ENCODE assay signal across 2 cellular contexts in the genomic region with DNA sequence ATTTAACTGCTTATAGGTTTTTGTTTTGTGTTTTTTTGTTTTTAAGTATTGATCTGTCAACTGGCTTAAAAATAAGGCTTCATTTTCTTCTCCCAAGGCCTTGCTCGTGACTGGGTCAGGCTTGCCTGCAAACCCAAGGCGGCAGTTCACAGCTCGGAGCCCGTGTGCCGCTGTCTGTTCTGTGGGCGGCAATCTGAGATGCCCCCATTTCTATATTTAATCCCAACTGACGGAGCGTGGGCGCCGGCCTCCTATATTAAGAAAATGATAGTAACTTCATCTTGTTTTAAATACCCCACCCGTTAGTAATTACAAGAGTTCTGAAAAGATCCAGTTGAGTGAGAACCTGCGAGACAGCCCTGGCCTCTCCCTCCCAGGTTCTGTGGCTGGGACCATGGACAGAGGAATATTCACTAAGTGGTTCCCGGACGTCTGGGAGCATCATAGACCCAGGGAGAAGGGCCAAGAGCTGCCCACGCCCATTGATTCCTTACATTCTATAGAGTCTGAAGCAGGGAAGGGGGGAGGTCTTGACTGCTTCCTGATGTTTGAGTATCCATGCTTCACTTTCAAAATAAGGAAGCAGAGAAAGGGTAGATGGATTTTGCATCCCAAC.
A peak's percentile ranks its signal among the peaks of the same experiment; 100 is the strongest.
TF ChIP-seq lines count a peak whose summit lies in the region.

No MANE protein-coding gene starts in this region.

TF ChIP-seq in Ishikawa, 13 proteins besides CTCF, POLR2A, EP300 and RAD21 (continued from another document):
- TF ChIP-seq, protein P1, sequence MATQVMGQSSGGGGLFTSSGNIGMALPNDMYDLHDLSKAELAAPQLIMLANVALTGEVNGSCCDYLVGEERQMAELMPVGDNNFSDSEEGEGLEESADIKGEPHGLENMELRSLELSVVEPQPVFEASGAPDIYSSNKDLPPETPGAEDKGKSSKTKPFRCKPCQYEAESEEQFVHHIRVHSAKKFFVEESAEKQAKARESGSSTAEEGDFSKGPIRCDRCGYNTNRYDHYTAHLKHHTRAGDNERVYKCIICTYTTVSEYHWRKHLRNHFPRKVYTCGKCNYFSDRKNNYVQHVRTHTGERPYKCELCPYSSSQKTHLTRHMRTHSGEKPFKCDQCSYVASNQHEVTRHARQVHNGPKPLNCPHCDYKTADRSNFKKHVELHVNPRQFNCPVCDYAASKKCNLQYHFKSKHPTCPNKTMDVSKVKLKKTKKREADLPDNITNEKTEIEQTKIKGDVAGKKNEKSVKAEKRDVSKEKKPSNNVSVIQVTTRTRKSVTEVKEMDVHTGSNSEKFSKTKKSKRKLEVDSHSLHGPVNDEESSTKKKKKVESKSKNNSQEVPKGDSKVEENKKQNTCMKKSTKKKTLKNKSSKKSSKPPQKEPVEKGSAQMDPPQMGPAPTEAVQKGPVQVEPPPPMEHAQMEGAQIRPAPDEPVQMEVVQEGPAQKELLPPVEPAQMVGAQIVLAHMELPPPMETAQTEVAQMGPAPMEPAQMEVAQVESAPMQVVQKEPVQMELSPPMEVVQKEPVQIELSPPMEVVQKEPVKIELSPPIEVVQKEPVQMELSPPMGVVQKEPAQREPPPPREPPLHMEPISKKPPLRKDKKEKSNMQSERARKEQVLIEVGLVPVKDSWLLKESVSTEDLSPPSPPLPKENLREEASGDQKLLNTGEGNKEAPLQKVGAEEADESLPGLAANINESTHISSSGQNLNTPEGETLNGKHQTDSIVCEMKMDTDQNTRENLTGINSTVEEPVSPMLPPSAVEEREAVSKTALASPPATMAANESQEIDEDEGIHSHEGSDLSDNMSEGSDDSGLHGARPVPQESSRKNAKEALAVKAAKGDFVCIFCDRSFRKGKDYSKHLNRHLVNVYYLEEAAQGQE (IDR thresholded peaks at IDR 0.05; ENCODE audit: low read depth), result peak; percentile 61
TF ChIP-seq in Ishikawa: peak in this region for 1.

TF ChIP-seq in neural cell, 6 proteins besides CTCF, POLR2A, EP300 and RAD21:
- TF ChIP-seq, protein P1 (IDR thresholded peaks at IDR 0.05; ENCODE audit: borderline replicate concordance), result no peak
- TF ChIP-seq SMC3 (conservative IDR thresholded peaks at IDR 0.05; ENCODE audit: poor library complexity), result no peak
- TF ChIP-seq EZH2 (IDR thresholded peaks at IDR 0.05; ENCODE audit: borderline replicate concordance, insufficient read depth, low read length, poor library complexity, severe bottlenecking), result no peak
- TF ChIP-seq TAF1 (IDR thresholded peaks at IDR 0.05; ENCODE audit: low read depth), result no peak
- TF ChIP-seq POLR2AphosphoS5 (IDR thresholded peaks at IDR 0.05), result no peak
- TF ChIP-seq MXI1 (conservative IDR thresholded peaks at IDR 0.05; ENCODE audit: poor library complexity, severe bottlenecking), result no peak
